In the genomic region with DNA sequence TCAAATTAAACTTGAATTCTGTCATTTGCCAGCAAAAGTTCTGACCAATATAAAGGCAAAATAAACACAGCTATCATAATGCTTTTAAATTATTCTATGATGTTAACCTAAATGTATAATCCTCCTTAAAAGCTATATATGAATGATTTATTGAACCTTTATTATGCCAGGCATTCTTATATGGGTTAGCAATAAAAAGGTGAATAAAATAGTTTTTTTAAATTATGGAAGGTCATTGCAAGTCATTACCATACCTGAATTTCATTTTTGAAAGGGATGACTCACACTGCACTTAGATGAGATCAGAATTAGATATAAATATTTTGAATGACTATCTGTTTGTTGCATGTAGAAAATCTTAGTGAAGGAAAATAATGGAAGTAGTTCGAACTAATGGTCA, we compare ENCODE assay signal across 9 cellular contexts.
"Had no signal": no experiment of that assay in that cellular context is flagged by ENCODE, and none has a peak within 500 bp of the region (broad histone marks: within the 10 kb centered on the region; RNA-seq: fewer than 3 reads in every experiment).

No MANE protein-coding gene starts in this region.

- H3K27ac ChIP-seq: GM23248, HL-60 had no signal

- ATAC-seq: HCT116, HepG2 had no signal

- H3K4me3 ChIP-seq: GM23248, HAP-1 had no signal

- H3K9ac ChIP-seq: GM23248 had no signal

- H2AFZ ChIP-seq: GM23248 had no signal

- H3K36me3 ChIP-seq: HAP-1 had no signal

- H3K4me1 ChIP-seq: HAP-1 had no signal

- DNase-seq: GM23248, GOT3, H7, HFFc6, KBM-7 had no signal

- H3K9me3 ChIP-seq: HAP-1 had no signal
